9 cellular contexts compared by ENCODE assay signal in genomic region chr17:82384730-82385429, GRCh38. TPM values are rescaled to one million over a fixed set of nuclear protein-coding genes. Genes with fewer than 3 reads are reported as not detected.
DNase-seq lines count a peak whose midpoint lies in the region; ATAC-seq and TF ChIP-seq lines count a peak whose summit lies in the region.
"Had no signal": no experiment of that assay in that cellular context is flagged by ENCODE, and none has a peak within 500 bp of the region (broad histone marks: within the 10 kb centered on the region; RNA-seq: fewer than 3 reads in every experiment).

No MANE protein-coding gene starts in this region.

- POLR2A ChIA-PET in Caco-2 (lab: Charles Lee), result no interaction called here

- peak overlapping the region in 2 of 5 donors; percentile 35 to 51 for H3K27ac ChIP-seq in adrenal gland
- H3K27ac ChIP-seq in right lobe of liver, result peak overlapping the region in 2 of 3 donors; percentile 16 to 66
- H3K27ac ChIP-seq: epithelial cell of prostate had no signal

- no peak overlapping the region for H3K4me3 Mint-ChIP-seq in Caco-2 (ENCODE audit: unreplicated experiment)

- CTCF ChIA-PET in Caco-2 (lab: Charles Lee), result interaction anchor here (1.0 kb wide), 1 partner anchor 148 kb away, joined by 4 read pairs; no protein-coding TSS in a partner anchor

- TF ChIP-seq CTCF in Caco-2 (IDR thresholded peaks at IDR 0.05; ENCODE audit: insufficient read depth in 1 of 2, low read depth in 1 of 2, low read length in 1 of 2, severe bottlenecking in 1 of 2, unreplicated experiment in 1 of 2), result peak; percentile 25 to 37
- TF ChIP-seq CTCF in adrenal gland (IDR thresholded peaks at IDR 0.05), result peak in 1 of 6 experiments; percentile 19
- peak in 3 of 4 donors; percentile 24 to 35 (median 30) for TF ChIP-seq CTCF in right lobe of liver (IDR thresholded peaks at IDR 0.05)

- H3K27me3 ChIP-seq in Caco-2 (replicated peaks; ENCODE audit: control insufficient read depth, insufficient read depth, low read length) (no peaks in the 10 kb centered on the region), adrenal gland (peaks cover 6% of the 10 kb centered on the region), right lobe of liver (no peaks in the 10 kb centered on the region)

- peaks cover 14% of the 10 kb centered on the region for H3K4me1 ChIP-seq in Caco-2
- peaks cover 9 to 17% of the 10 kb centered on the region in 2 donors for H3K4me1 ChIP-seq in adrenal gland (replicated peaks in 1 of 2)
- peaks cover 0 to 19% (median 6%) of the 10 kb centered on the region in 4 donors for H3K4me1 ChIP-seq in right lobe of liver

- TF ChIP-seq POLR2A in adrenal gland (IDR thresholded peaks at IDR 0.05) (no peak), right lobe of liver (IDR thresholded peaks at IDR 0.05) (no peak)

- H3K27ac Mint-ChIP-seq in Caco-2 (ENCODE audit: unreplicated experiment), result no peak overlapping the region

- no peaks in the 10 kb centered on the region for H3K4me1 Mint-ChIP-seq in Caco-2 (ENCODE audit: low read depth, unreplicated experiment)

- no TSS peak for BruUV-seq in Caco-2 (replicated peaks; lab: Mats Ljungman, UMichigan)

- H3K9me3 Mint-ChIP-seq in Caco-2 (ENCODE audit: unreplicated experiment), result no peaks in the 10 kb centered on the region

- no peaks in the 10 kb centered on the region for H3K27me3 Mint-ChIP-seq in Caco-2 (ENCODE audit: insufficient read depth, unreplicated experiment)

- ATAC-seq in right lobe of liver (peak; percentile 84 to 92 (median 90)), GM21515 (IDR thresholded peaks at IDR 0.05; ENCODE audit: unreplicated experiment) (no peak), HG02938 (IDR thresholded peaks at IDR 0.05; ENCODE audit: unreplicated experiment) (no peak)

- H3K9me3 ChIP-seq in Caco-2 (no peaks in the 10 kb centered on the region), adrenal gland (replicated peaks in 1 of 3) (no peaks in the 10 kb centered on the region), right lobe of liver (no peaks in the 10 kb centered on the region)

- H3K36me3 ChIP-seq in Caco-2 (ENCODE audit: control insufficient read depth, insufficient read depth, low read length) (no peaks in the 10 kb centered on the region), adrenal gland (replicated peaks in 1 of 2) (no peaks in the 10 kb centered on the region), right lobe of liver (no peaks in the 10 kb centered on the region)

- DNase-seq in Caco-2 (peak; percentile 67 to 72), NCI-H1105 (lab: John Stamatoyannopoulos, UW) (peak; percentile 75), adrenal gland (peak; percentile 73 to 92 (median 86)), right lobe of liver (peak; percentile 83 to 91 (median 90))
- no peak for DNase-seq in central memory CD4-positive, alpha-beta T cell
- DNase-seq in stimulated activated CD4-positive, alpha-beta T cell treated with anti-CD3 and anti-CD28 coated beads, Interleukin-4, amount 100 ng/mL, for 24 hours, result no peak

- no peak overlapping the region for H3K4me3 ChIP-seq in Caco-2 (ENCODE audit: low read depth, low read length)
- H3K4me3 ChIP-seq in adrenal gland, result no peak overlapping the region
- H3K4me3 ChIP-seq in right lobe of liver, result no peak overlapping the region

- intact Hi-C loops in Caco-2 (cut with micrococcal nuclease; ENCODE audit: unreplicated experiment), result no loop called here
- intact Hi-C loops in adrenal gland (cut with DNase I), result no loop called here
- intact Hi-C loops in right lobe of liver (cut with DNase I), result no loop called here

- H3K36me3 Mint-ChIP-seq in Caco-2 (ENCODE audit: insufficient read depth, unreplicated experiment), result no peaks in the 10 kb centered on the region

- WGBS in adrenal gland, 4 donors, result 24 to 47% (median 32%) methylated on average over 11 to 25 of the region's 25 CpGs; no CpG with 5 or more reads in 1 of the 4 donors
- 23% methylated on average over 6 of the region's 25 CpGs for WGBS in right lobe of liver (ENCODE audit: insufficient coverage, low coverage, low lambda C conversion rate, missing lambda C conversion rate)

RNA-seq across cellular contexts. Expression of gene UTS2R, which starts 13.3 kb away (rescaled TPM):
- 0.66 and 1.3 TPM in 2 replicates for total RNA-seq in Caco-2 (2022)
- total RNA-seq in adrenal gland, result not detected
- polyA plus RNA-seq in adrenal gland, result not detected
- not detected for total RNA-seq in right lobe of liver

RNA-seq across cellular contexts. Expression of gene TEX19, which starts 25.8 kb away (rescaled TPM):
- total RNA-seq in Caco-2 (2022) (3.4 and 4.2 TPM in 2 replicates), adrenal gland (under 1 TPM in 1 of 8 donors, not detected in 7; 0.26 TPM), right lobe of liver (not detected)
- polyA plus RNA-seq in adrenal gland, result not detected

RNA-seq across cellular contexts. Expression of gene HEXD, which starts 33.3 kb away (rescaled TPM):
- total RNA-seq in Caco-2 (2022), result 29.5 and 34.2 TPM in 2 replicates
- total RNA-seq in adrenal gland, result 100 to 1,000 TPM in 1 of 8 donors, 10 to 100 TPM in 7; 16.2 to 104 (median 43.8) TPM
- polyA plus RNA-seq in adrenal gland, result 100 to 1,000 TPM in 2 of 3 donors, 1 to 10 TPM in 1; 8.9 to 292 (median 198) TPM
- 10 to 100 TPM in 5 of 6 experiments, 1 to 10 TPM in 1; 9.6 to 30.4 (median 20.2) TPM for total RNA-seq in right lobe of liver

RNA-seq across cellular contexts. Expression of gene OGFOD3, which starts 33.5 kb away (rescaled TPM):
- 47.2 and 51.2 TPM in 2 replicates for total RNA-seq in Caco-2 (2022)
- 100 to 1,000 TPM in 1 of 8 donors, 10 to 100 TPM in 7; 38.7 to 131 (median 56.8) TPM for total RNA-seq in adrenal gland
- 10 to 100 TPM; 17.9 to 39.8 (median 34.1) TPM for polyA plus RNA-seq in adrenal gland
- total RNA-seq in right lobe of liver, result 10 to 100 TPM; 13.5 to 23.4 (median 16.2) TPM

RNA-seq across cellular contexts. Expression of gene SECTM1, which starts 51.3 kb away (rescaled TPM):
- total RNA-seq in Caco-2 (2022) (0.37 and 0.75 TPM in 2 replicates), adrenal gland (10 to 100 TPM in 5 of 8 donors, 1 to 10 TPM in 3; 3.4 to 24.3 (median 13.0) TPM), right lobe of liver (1 to 10 TPM; 3.9 to 7.4 (median 5.8) TPM)
- 1 to 10 TPM; 1.4 to 4.3 (median 3.7) TPM for polyA plus RNA-seq in adrenal gland

Comparison
In these comparisons a context has a peak if more than half of its experiments do, and no peak if none do; other contexts are left out.
1. DNase-seq: peak in Caco-2 (2 of 2), NCI-H1105 (single experiment), adrenal gland (7 of 7) and right lobe of liver (3 of 3); none in central memory CD4-positive, alpha-beta T cell (single experiment) and stimulated activated CD4-positive, alpha-beta T cell treated with anti-CD3 and anti-CD28 coated beads, Interleukin-4, amount 100 ng/mL, for 24 hours (single experiment).
2. ATAC-seq: peak in right lobe of liver (4 of 4); none in GM21515 (single experiment) and HG02938 (single experiment).